Comparison of ENCODE assay signal across 29 cellular contexts in genomic region chr12:126021675-126022074, GRCh38.
"Had no signal": no experiment of that assay in that cellular context is flagged by ENCODE, and none has a peak within 500 bp of the region (broad histone marks: within the 10 kb centered on the region; RNA-seq: fewer than 3 reads in every experiment).

No MANE protein-coding gene starts in this region.

- DNase-seq: colonic mucosa; cortex of kidney; dermis blood vessel endothelial cell; dorsolateral prefrontal cortex; effector CD4-positive, alpha-beta T cell; effector CD8-positive, alpha-beta T cell; effector memory CD4-positive, alpha-beta T cell; effector memory CD8-positive, alpha-beta T cell; endodermal cell; erythroblast; esophagus squamous epithelium; foreskin fibroblast; foreskin keratinocyte; foreskin melanocyte; gastrocnemius medialis; glutamatergic neuron; head of caudate nucleus; heart left ventricle; heart right ventricle had no signal

- ATAC-seq: effector memory CD8-positive, alpha-beta T cell; esophagus mucosa; foreskin keratinocyte; gastrocnemius medialis; gastroesophageal sphincter; heart left ventricle; heart right ventricle had no signal

- H3K4me1 Mint-ChIP-seq: endodermal cell had no signal

- H3K27me3 ChIP-seq: colonic mucosa, dorsolateral prefrontal cortex, esophagus muscularis mucosa, esophagus squamous epithelium, foreskin keratinocyte, gastrocnemius medialis, gastroesophageal sphincter, heart left ventricle, heart right ventricle had no signal

- H3K9me3 ChIP-seq: colonic mucosa had no signal

- H3K27ac Mint-ChIP-seq: dendritic cell treated with granulocyte-macrophage colony-stimulating factor and Interleukin-4, amounts not matched to agents 40 ng/mL and 50 ng/mL, for 4 days; effector memory CD8-positive, alpha-beta T cell; endodermal cell had no signal

- H3K27me3 Mint-ChIP-seq: effector memory CD8-positive, alpha-beta T cell had no signal

- FAIRE-seq: colon, endometrium, endothelial cell of umbilical vein, frontal cortex had no signal

- H3K4me3 ChIP-seq: colonic mucosa, coronary artery, dorsolateral prefrontal cortex, esophagus muscularis mucosa, esophagus squamous epithelium, gastrocnemius medialis, gastroesophageal sphincter, heart left ventricle, heart right ventricle had no signal

- H3K36me3 ChIP-seq: colonic mucosa, esophagus muscularis mucosa, esophagus squamous epithelium, gastrocnemius medialis, gastroesophageal sphincter, heart left ventricle, heart right ventricle had no signal

- H3K27ac ChIP-seq: colonic mucosa, coronary artery, dorsolateral prefrontal cortex, epithelial cell of prostate, esophagus muscularis mucosa, esophagus squamous epithelium, foreskin keratinocyte, gastrocnemius medialis, gastroesophageal sphincter, heart left ventricle, heart right ventricle had no signal

- H3K4me3 Mint-ChIP-seq: dendritic cell treated with granulocyte-macrophage colony-stimulating factor and Interleukin-4, amounts not matched to agents 40 ng/mL and 50 ng/mL, for 4 days; effector memory CD8-positive, alpha-beta T cell; endodermal cell had no signal

- H3K4me1 ChIP-seq: colonic mucosa, esophagus muscularis mucosa, esophagus squamous epithelium, foreskin keratinocyte, gastrocnemius medialis, gastroesophageal sphincter, heart left ventricle, heart right ventricle had no signal
